ENCODE assay signal across 29 cellular contexts in the genomic region with DNA sequence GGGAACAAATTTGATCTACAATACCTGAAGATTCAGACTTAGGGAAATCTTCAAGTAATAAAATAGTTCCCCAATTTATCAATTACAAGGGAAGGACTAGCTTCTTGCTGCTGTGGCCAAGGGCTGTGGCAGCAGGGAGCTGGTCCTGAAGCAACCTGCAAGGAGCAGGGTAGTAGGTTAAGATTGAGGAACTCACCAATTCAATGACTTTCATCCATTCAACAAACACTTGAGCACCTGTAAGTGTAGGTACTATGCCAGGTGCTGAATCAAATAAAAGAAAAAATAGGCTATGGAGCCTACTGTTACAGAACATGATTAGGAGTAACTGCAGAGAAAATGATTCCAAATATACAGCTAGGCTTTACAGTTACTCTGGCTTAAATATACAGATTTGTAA.
"Had no signal": no experiment of that assay in that cellular context is flagged by ENCODE, and none has a peak within 500 bp of the region (broad histone marks: within the 10 kb centered on the region; RNA-seq: fewer than 3 reads in every experiment).

No MANE protein-coding gene starts in this region.

- DNase-seq: activated CD4-positive, alpha-beta memory T cell treated with anti-CD3 and anti-CD28 coated beads for 36 hours; activated CD4-positive, alpha-beta T cell treated with anti-CD3 and anti-CD28 coated beads, Interleukin-2, amount 10 ng/mL, durations not matched to agents 24 days and 14 days; activated CD4-positive, CD25-positive, alpha-beta regulatory T cell treated with anti-CD3 and anti-CD28 coated beads, Interleukin-2, amount 50 U/mL, for 72 hours; activated CD8-positive, alpha-beta memory T cell treated with anti-CD3 and anti-CD28 coated beads, Interleukin-2, amount 50 U/mL, for 4 hours; activated gamma-delta T cell; activated naive CD4-positive, alpha-beta T cell treated with anti-CD3 and anti-CD28 coated beads, Interleukin-2, amount 10 ng/mL, durations not matched to agents 7 days and 5 days; activated T-cell treated with anti-CD3 and anti-CD28 coated beads, Interleukin-2, amount 50 U/mL, for 1 hour; amniotic stem cell; brain microvascular endothelial cell; cortex of kidney; effector memory CD8-positive, alpha-beta T cell; foreskin fibroblast; kidney glomerular epithelial cell; mesendoderm; natural killer cell; occipital lobe; stimulated activated CD4-positive, alpha-beta T cell treated with anti-CD3 and anti-CD28 coated beads, Interleukin-1b, Interleukin-23, amount 100 ng/mL, for 48 hours; stimulated activated CD4-positive, alpha-beta T cell treated with anti-CD3 and anti-CD28 coated beads, Interleukin-4, amount 100 ng/mL, for 4 hours; stimulated activated CD8-positive, alpha-beta memory T cell treated with anti-CD3 and anti-CD28 coated beads, Interleukin-4, amount 100 ng/mL, for 48 hours; stimulated activated naive CD8-positive, alpha-beta T cell treated with anti-CD3 and anti-CD28 coated beads, Interleukin-15, amount 100 ng/mL, for 72 hours; substantia nigra had no signal

- H3K9me3 ChIP-seq: right atrium auricular region, vagina had no signal

- ATAC-seq: effector memory CD8-positive, alpha-beta T cell; left lobe of liver; natural killer cell; stimulated activated memory B cell treated with anti-CD40 and anti-IgM and Interleukin-4, amounts not matched to agents 10 μg/mL and 1 μg/mL and 100 μg/mL, for 72 hours; stimulated activated naive CD8-positive, alpha-beta T cell treated with anti-CD3 and anti-CD28 coated beads, Interleukin-15, amount 100 ng/mL, for 72 hours had no signal

- FAIRE-seq: endothelial cell of umbilical vein had no signal

- H3K4me1 ChIP-seq: neural progenitor cell, right atrium auricular region, vagina had no signal

- H3K4me3 ChIP-seq: lung, neural progenitor cell, right atrium auricular region, smooth muscle cell, vagina had no signal

- H3K27me3 ChIP-seq: brain microvascular endothelial cell, neural progenitor cell, right atrium auricular region, vagina had no signal

- H3K27ac ChIP-seq: brain microvascular endothelial cell, neural progenitor cell, right atrium auricular region, vagina had no signal
